Comparison of ENCODE assay signal across 10 cellular contexts in the genomic region with DNA sequence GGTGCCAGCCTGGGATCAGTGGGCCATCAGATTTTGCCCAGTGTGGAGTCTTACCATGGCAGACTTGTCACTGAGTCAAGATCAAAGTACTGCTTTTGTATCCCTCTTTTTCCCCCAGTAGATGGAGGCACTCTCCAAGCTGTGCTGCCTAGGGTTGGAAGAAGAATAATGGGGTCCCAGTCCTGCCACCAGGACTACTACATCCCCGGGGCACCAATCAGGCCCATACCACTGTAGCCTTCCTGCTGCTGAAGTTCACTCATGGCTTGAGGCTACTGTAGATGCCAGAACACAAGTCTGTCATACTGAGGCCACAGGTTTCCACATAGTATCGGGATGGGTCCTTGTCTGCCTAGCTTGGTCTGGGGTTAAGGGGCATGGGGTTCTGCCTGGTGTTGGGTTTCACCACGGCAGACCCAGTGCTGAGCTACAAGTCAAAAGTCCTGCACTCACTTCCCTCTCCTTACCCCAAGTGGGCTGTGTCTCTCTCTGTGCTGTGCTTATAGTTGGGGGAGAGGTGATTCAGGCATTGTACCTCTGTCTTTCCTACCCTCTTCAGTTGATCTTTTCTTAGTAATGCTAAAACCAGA.
"Had no signal": no experiment of that assay in that cellular context is flagged by ENCODE, and none has a peak within 500 bp of the region (broad histone marks: within the 10 kb centered on the region; RNA-seq: fewer than 3 reads in every experiment).

No MANE protein-coding gene starts in this region.

- H3K4me3 ChIP-seq: gastrocnemius medialis, lower lobe of right lung, right lobe of liver, upper lobe of left lung had no signal

- H3K27me3 ChIP-seq: gastrocnemius medialis, right lobe of liver, upper lobe of left lung had no signal

- H3K4me1 ChIP-seq: lower lobe of right lung, upper lobe of left lung had no signal

- H3K36me3 ChIP-seq: gastrocnemius medialis, right lobe of liver had no signal

- H3K4me3 Mint-ChIP-seq: activated CD4-positive, alpha-beta memory T cell treated with anti-CD3 and anti-CD28 coated beads for 36 hours; naive B cell had no signal

- H3K9me3 ChIP-seq: gastrocnemius medialis, right lobe of liver had no signal

- H3K27me3 Mint-ChIP-seq: activated CD4-positive, alpha-beta memory T cell treated with anti-CD3 and anti-CD28 coated beads for 36 hours; naive B cell; progenitor cell of endocrine pancreas had no signal

- DNase-seq: gastrocnemius medialis; lower lobe of right lung; midbrain; naive B cell; right lobe of liver; stimulated activated naive CD4-positive, alpha-beta T cell treated with Interleukin-2 at 50 U/mL for 16 hours; upper lobe of left lung had no signal

- ATAC-seq: activated CD4-positive, CD25-positive, alpha-beta regulatory T cell treated with anti-CD3 and anti-CD28 coated beads, Interleukin-2, amount 50 U/mL, for 24 hours had no signal

- H3K27ac ChIP-seq: gastrocnemius medialis, lower lobe of right lung, right lobe of liver, upper lobe of left lung had no signal

- H3K27ac Mint-ChIP-seq: activated CD4-positive, alpha-beta memory T cell treated with anti-CD3 and anti-CD28 coated beads for 36 hours had no signal
